In the genomic region with DNA sequence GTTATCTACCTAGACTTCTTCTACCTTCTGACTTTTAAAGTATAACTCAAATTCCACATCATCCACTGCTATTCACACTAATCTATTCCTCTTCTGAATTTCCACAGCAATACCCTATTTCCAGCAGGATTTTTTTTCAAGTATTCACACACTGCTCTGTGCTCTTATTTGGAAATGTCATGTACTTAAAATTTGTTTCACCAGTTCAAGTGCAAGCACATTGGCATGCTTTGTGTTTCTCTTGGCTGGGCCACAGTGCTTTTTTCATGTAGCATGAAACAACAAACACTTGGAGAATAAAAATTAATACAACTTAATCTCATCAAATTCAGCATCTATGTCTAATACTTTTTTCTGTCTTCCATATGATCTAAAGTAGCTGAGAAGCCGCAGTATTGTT, we compare ENCODE assay signal across 28 cellular contexts.
A peak's percentile ranks its signal among the peaks of the same experiment; 100 is the strongest.
DNase-seq lines count a peak whose midpoint lies in the region; ATAC-seq and TF ChIP-seq lines count a peak whose summit lies in the region.
"Had no signal": no experiment of that assay in that cellular context is flagged by ENCODE, and none has a peak within 500 bp of the region (broad histone marks: within the 10 kb centered on the region; RNA-seq: fewer than 3 reads in every experiment).

No MANE protein-coding gene starts in this region.

- H3K27ac ChIP-seq in CD4-positive, alpha-beta T cell (ENCODE audit: low read depth, low read length): no peak overlapping the region
- H3K27ac ChIP-seq: C4-2B, dorsolateral prefrontal cortex, gastroesophageal sphincter, SK-N-MC, upper lobe of right lung had no signal

- POLR2A ChIA-PET in CD4-positive, alpha-beta T cell (lab: Charles Lee): no interaction called here
- POLR2A ChIA-PET in WTC11 (lab: Charles Lee): no interaction called here

- peak; percentile 64 for DNase-seq in EH (ENCODE audit: low read depth)
- peak; percentile 35 for DNase-seq in astrocyte of the cerebellum (ENCODE audit: low read depth)
- peak; percentile 58 for DNase-seq in fibroblast of pulmonary artery (ENCODE audit: low read depth)
- peak; percentile 67 for DNase-seq in sciatic nerve (ENCODE audit: low spot score)
- DNase-seq in CD4-positive, alpha-beta T cell: no peak
- no peak for DNase-seq in activated gamma-delta T cell (lab: John Stamatoyannopoulos, UW)
- DNase-seq in WTC11 (ENCODE audit: low spot score): no peak
- DNase-seq: ACHN; activated CD4-positive, alpha-beta T cell treated with anti-CD3 and anti-CD28 coated beads, Interleukin-2, amount 50 U/mL, for 1 hour; activated CD8-positive, alpha-beta memory T cell treated with anti-CD3 and anti-CD28 coated beads, Interleukin-2, amount 50 U/mL, for 4 hours; activated naive CD8-positive, alpha-beta T cell treated with anti-CD3 and anti-CD28 coated beads for 36 hours; dorsolateral prefrontal cortex; NCI-H1436 treated with DMSO at 0.1 percent for 48 hours; NCI-H2171; NCI-H524 treated with DMSO at 0.1 percent for 48 hours; nucleus accumbens; retina; stimulated activated CD4-positive, alpha-beta T cell treated with anti-CD3 and anti-CD28 coated beads, Interleukin-12 subunit alpha, Interleukin-12 subunit beta, amount 100 ng/mL, for 4 hours; stimulated activated naive CD8-positive, alpha-beta T cell treated with anti-CD3 and anti-CD28 coated beads, Interleukin-15, amount 100 ng/mL, for 72 hours; T-helper 2 cell; upper lobe of right lung had no signal

- no peaks in the 10 kb centered on the region for H3K36me3 Mint-ChIP-seq in CD4-positive, alpha-beta T cell (ENCODE audit: low read depth)
- H3K36me3 Mint-ChIP-seq in WTC11: no peaks in the 10 kb centered on the region
- H3K36me3 Mint-ChIP-seq: activated naive CD8-positive, alpha-beta T cell treated with anti-CD3 and anti-CD28 coated beads for 36 hours; memory B cell had no signal

- in situ Hi-C loops in astrocyte of the cerebellum (cut with HindIII; ENCODE audit: low sequenced_read_pairs): no loop called here

- H3K27ac Mint-ChIP-seq in CD4-positive, alpha-beta T cell: no peak overlapping the region
- H3K27ac Mint-ChIP-seq in WTC11: no peak overlapping the region
- H3K27ac Mint-ChIP-seq: activated naive CD8-positive, alpha-beta T cell treated with anti-CD3 and anti-CD28 coated beads for 36 hours; activated T-helper 2 cell treated with anti-CD3 and anti-CD28 coated beads, Interferon-gamma antibody, Interleukin-2, Interleukin-4, amounts not matched to agents 10 μg/mL and 5 μg/mL and 100 μg/mL, durations not matched to agents 14 hours and 24 hours and 36 hours; memory B cell; stimulated activated naive CD8-positive, alpha-beta T cell treated with anti-CD3 and anti-CD28 coated beads, Interleukin-15, amount 100 ng/mL, for 72 hours had no signal

- no peaks in the 10 kb centered on the region for H3K4me1 Mint-ChIP-seq in CD4-positive, alpha-beta T cell (ENCODE audit: low read depth)
- H3K4me1 Mint-ChIP-seq in WTC11: peaks cover 10% of the 10 kb centered on the region
- H3K4me1 Mint-ChIP-seq: activated naive CD8-positive, alpha-beta T cell treated with anti-CD3 and anti-CD28 coated beads for 36 hours; memory B cell; stimulated activated naive CD8-positive, alpha-beta T cell treated with anti-CD3 and anti-CD28 coated beads, Interleukin-15, amount 100 ng/mL, for 72 hours had no signal

- H3K4me3 Mint-ChIP-seq in CD4-positive, alpha-beta T cell: no peak overlapping the region
- no peak overlapping the region for H3K4me3 Mint-ChIP-seq in WTC11
- H3K4me3 Mint-ChIP-seq: activated naive CD8-positive, alpha-beta T cell treated with anti-CD3 and anti-CD28 coated beads for 36 hours; memory B cell; stimulated activated naive CD8-positive, alpha-beta T cell treated with anti-CD3 and anti-CD28 coated beads, Interleukin-15, amount 100 ng/mL, for 72 hours had no signal

- intact Hi-C loops in sciatic nerve (cut with DNase I): no loop called here
- intact Hi-C loops in CD4-positive, alpha-beta T cell (cut with DNase I, micrococcal nuclease): no loop called here

- H3K27me3 ChIP-seq in CD4-positive, alpha-beta T cell (ENCODE audit: control insufficient read depth, insufficient read depth, low read length): no peaks in the 10 kb centered on the region
- H3K27me3 ChIP-seq: gastroesophageal sphincter, upper lobe of right lung had no signal

- no peaks in the 10 kb centered on the region for H3K9me3 Mint-ChIP-seq in CD4-positive, alpha-beta T cell
- peaks cover 5% of the 10 kb centered on the region; the same call in 1 of the 2 replicates for H3K9me3 Mint-ChIP-seq in WTC11
- H3K9me3 Mint-ChIP-seq: activated T-helper 2 cell treated with anti-CD3 and anti-CD28 coated beads, Interferon-gamma antibody, Interleukin-2, Interleukin-4, amounts not matched to agents 10 μg/mL and 5 μg/mL and 100 μg/mL, durations not matched to agents 14 hours and 24 hours and 36 hours had no signal

- CTCF ChIA-PET in CD4-positive, alpha-beta T cell (lab: Charles Lee): no interaction called here
- CTCF ChIA-PET in WTC11 (lab: Charles Lee): no interaction called here

- no peaks in the 10 kb centered on the region for H3K27me3 Mint-ChIP-seq in CD4-positive, alpha-beta T cell
- H3K27me3 Mint-ChIP-seq in WTC11 (ENCODE audit: low read depth): no peaks in the 10 kb centered on the region
- H3K27me3 Mint-ChIP-seq: activated naive CD8-positive, alpha-beta T cell treated with anti-CD3 and anti-CD28 coated beads for 36 hours; memory B cell; stimulated activated naive CD8-positive, alpha-beta T cell treated with anti-CD3 and anti-CD28 coated beads, Interleukin-15, amount 100 ng/mL, for 72 hours had no signal

- TF ChIP-seq CTCF in astrocyte of the cerebellum (IDR thresholded peaks at IDR 0.05; ENCODE audit: low read depth, low read length, missing control alignments) (no peak), fibroblast of pulmonary artery (IDR thresholded peaks at IDR 0.05; ENCODE audit: low read length, missing control alignments) (no peak), WTC11 (IDR thresholded peaks at IDR 0.05) (no peak)
- no peak for TF ChIP-seq CTCF in CD4-positive, alpha-beta T cell (IDR thresholded peaks at IDR 0.05)

- no peaks in the 10 kb centered on the region for H3K9me3 ChIP-seq in CD4-positive, alpha-beta T cell (ENCODE audit: control insufficient read depth, low read length)
- H3K9me3 ChIP-seq: gastroesophageal sphincter, upper lobe of right lung had no signal

- H3K4me3 ChIP-seq in astrocyte of the cerebellum (ENCODE audit: low read depth, low read length): no peak overlapping the region
- H3K4me3 ChIP-seq in fibroblast of pulmonary artery (replicated peaks; ENCODE audit: low read depth, low read length): no peak overlapping the region
- H3K4me3 ChIP-seq: dorsolateral prefrontal cortex, gastroesophageal sphincter, K562, SK-N-MC, upper lobe of right lung had no signal

- peak; percentile 87 for ATAC-seq in sciatic nerve
- ATAC-seq in CD4-positive, alpha-beta T cell (ENCODE audit: poor library complexity): no peak
- ATAC-seq in WTC11: no peak
- ATAC-seq in HG02970 (IDR thresholded peaks at IDR 0.05; ENCODE audit: low FRiP score, unreplicated experiment): no peak
- ATAC-seq: gastroesophageal sphincter; K562; stimulated activated naive CD8-positive, alpha-beta T cell treated with anti-CD3 and anti-CD28 coated beads, Interleukin-15, amount 100 ng/mL, for 72 hours; upper lobe of right lung had no signal

TF ChIP-seq in WTC11, 78 proteins besides CTCF, POLR2A, EP300 and RAD21:
- no peak for TF ChIP-seq ZNF532 (CRISPR knock-in tag; IDR thresholded peaks at IDR 0.05; ENCODE audit: borderline replicate concordance)
- no peak for TF ChIP-seq ZNF671 (CRISPR knock-in tag; IDR thresholded peaks at IDR 0.05)
TF ChIP-seq in WTC11: peak in this region for 0.

Comparison
In these comparisons a context has a peak if more than half of its experiments do, and no peak if none do; other contexts are left out.
1. DNase-seq: peak in EH (single experiment), astrocyte of the cerebellum (single experiment), fibroblast of pulmonary artery (single experiment) and sciatic nerve (single experiment); none in CD4-positive, alpha-beta T cell (0 of 10), activated gamma-delta T cell (single experiment) and WTC11 (single experiment).